Comparison of ENCODE assay signal across 9 cellular contexts in the genomic region with DNA sequence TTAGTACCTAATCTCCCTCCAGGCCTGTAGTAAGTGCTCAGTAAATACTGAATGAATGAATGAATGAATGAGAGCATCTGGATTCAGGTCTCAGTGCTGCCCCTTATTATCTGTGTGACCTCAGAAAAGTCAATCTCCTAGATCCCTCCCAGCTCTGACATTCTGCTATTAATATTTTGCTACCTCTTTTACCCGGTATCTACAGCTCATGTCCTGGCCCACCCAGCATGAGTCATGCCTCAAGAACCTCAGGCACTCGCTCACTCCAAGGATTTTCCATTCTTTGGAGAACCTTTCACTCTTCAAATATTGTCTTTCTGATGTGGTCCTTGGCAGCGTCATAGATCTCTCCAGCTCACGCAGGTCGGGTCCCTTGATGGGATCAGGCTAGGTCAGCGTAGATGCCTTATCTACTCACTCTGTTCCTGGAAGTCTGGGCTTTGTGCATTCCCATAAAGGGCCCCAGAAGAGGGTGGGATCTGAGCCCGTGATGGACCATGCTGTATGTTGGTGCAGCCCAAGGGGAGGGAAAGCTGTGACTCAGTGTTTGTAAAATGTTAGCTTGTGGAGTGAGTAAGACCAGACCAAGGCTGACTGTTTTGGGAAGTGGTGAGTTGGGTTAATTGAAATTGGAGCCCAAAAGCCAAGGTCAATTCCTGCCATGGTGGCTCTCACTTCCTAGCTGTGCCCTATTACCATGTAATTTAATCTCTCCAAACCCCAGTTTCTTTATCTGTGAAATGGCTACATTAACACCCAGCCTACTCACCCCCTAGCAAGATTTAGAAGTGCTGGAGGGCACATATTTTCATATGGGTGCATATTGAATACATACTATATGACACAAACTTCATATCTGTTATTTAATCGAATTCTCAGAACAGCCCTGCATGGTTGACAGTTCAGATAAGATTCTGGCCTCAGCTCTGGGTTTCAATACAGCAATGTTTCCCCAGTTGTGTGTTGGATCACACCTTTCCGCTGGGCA.
A peak's percentile ranks its signal among the peaks of the same experiment; 100 is the strongest.
DNase-seq lines count a peak whose midpoint lies in the region; ATAC-seq and TF ChIP-seq lines count a peak whose summit lies in the region.
"Had no signal": no experiment of that assay in that cellular context is flagged by ENCODE, and none has a peak within 500 bp of the region (broad histone marks: within the 10 kb centered on the region; RNA-seq: fewer than 3 reads in every experiment).

No MANE protein-coding gene starts in this region.

- H3K4me3 ChIP-seq in GM23338 (no peak overlapping the region), left ventricle myocardium inferior (no peak overlapping the region), skeletal muscle satellite cell (ENCODE audit: low read length) (no peak overlapping the region), Karpas-422 (ENCODE audit: low read length) (no peak overlapping the region), prostate gland (no peak overlapping the region)

- H3K4me1 ChIP-seq in GM23338 (ENCODE audit: insufficient read depth) (no peaks in the 10 kb centered on the region), left ventricle myocardium inferior (peaks cover 8% of the 10 kb centered on the region), skeletal muscle satellite cell (ENCODE audit: control insufficient read depth, insufficient read depth, low read length) (peaks cover 38% of the 10 kb centered on the region), Karpas-422 (ENCODE audit: low read length) (no peaks in the 10 kb centered on the region), prostate gland (replicated peaks) (no peaks in the 10 kb centered on the region)

- no peaks in the 10 kb centered on the region for H3K4me1 Mint-ChIP-seq in GM23338
- H3K4me1 Mint-ChIP-seq in activated T-helper 17 cell treated with anti-CD3 and anti-CD28 coated beads, Interleukin-2, amount 50 U/mL, for 72 hours: no peaks in the 10 kb centered on the region

- H3K79me2 ChIP-seq in GM23338 (replicated peaks; ENCODE audit: insufficient read depth): no peaks in the 10 kb centered on the region
- H3K79me2 ChIP-seq in Karpas-422 (ENCODE audit: low read length): no peaks in the 10 kb centered on the region

- H3K9me3 ChIP-seq in left ventricle myocardium inferior (replicated peaks): peaks cover 3% of the 10 kb centered on the region
- no peaks in the 10 kb centered on the region for H3K9me3 ChIP-seq in skeletal muscle satellite cell (replicated peaks; ENCODE audit: low read length)
- H3K9me3 ChIP-seq in Karpas-422 (ENCODE audit: low read length): no peaks in the 10 kb centered on the region
- no peaks in the 10 kb centered on the region for H3K9me3 ChIP-seq in prostate gland

- H3K4me3 Mint-ChIP-seq in GM23338: no peak overlapping the region
- no peak overlapping the region for H3K4me3 Mint-ChIP-seq in activated T-helper 17 cell treated with anti-CD3 and anti-CD28 coated beads, Interleukin-2, amount 50 U/mL, for 72 hours

- no peak for TF ChIP-seq CTCF in GM23338 (conservative IDR thresholded peaks at IDR 0.05; ENCODE audit: low read depth in 2 of 2)
- TF ChIP-seq CTCF in left ventricle myocardium inferior (IDR thresholded peaks at IDR 0.05; ENCODE audit: borderline replicate concordance): no peak
- no peak for TF ChIP-seq CTCF in prostate gland (IDR thresholded peaks at IDR 0.05)

- no peaks in the 10 kb centered on the region for H3K36me3 ChIP-seq in GM23338 (ENCODE audit: insufficient read depth)
- no peaks in the 10 kb centered on the region for H3K36me3 ChIP-seq in left ventricle myocardium inferior
- no peaks in the 10 kb centered on the region for H3K36me3 ChIP-seq in skeletal muscle satellite cell (ENCODE audit: insufficient read depth, low read length)
- no peaks in the 10 kb centered on the region for H3K36me3 ChIP-seq in Karpas-422 (ENCODE audit: insufficient read depth, low read length)
- no peaks in the 10 kb centered on the region for H3K36me3 ChIP-seq in prostate gland

- WGBS in prostate gland: 40% methylated on average over 9 of the region's 9 CpGs

- H3K36me3 Mint-ChIP-seq in GM23338 (ENCODE audit: low read depth): no peaks in the 10 kb centered on the region
- no peaks in the 10 kb centered on the region for H3K36me3 Mint-ChIP-seq in activated T-helper 17 cell treated with anti-CD3 and anti-CD28 coated beads, Interleukin-2, amount 50 U/mL, for 72 hours (ENCODE audit: low read depth)

- H3K9me2 ChIP-seq in GM23338 (ENCODE audit: insufficient read depth): no peaks in the 10 kb centered on the region
- no peaks in the 10 kb centered on the region for H3K9me2 ChIP-seq in Karpas-422 (replicated peaks; ENCODE audit: insufficient read depth, low read length)

- ATAC-seq in GM23338: no peak
- ATAC-seq in activated T-helper 17 cell treated with anti-CD3 and anti-CD28 coated beads, Interleukin-2, amount 50 U/mL, for 72 hours (replicated peaks): peak; percentile 38

- H3K9me3 Mint-ChIP-seq in GM23338: no peaks in the 10 kb centered on the region; the same call in 1 of the 3 replicates
- peaks cover 5% of the 10 kb centered on the region for H3K9me3 Mint-ChIP-seq in activated T-helper 17 cell treated with anti-CD3 and anti-CD28 coated beads, Interleukin-2, amount 50 U/mL, for 72 hours

- H4K20me1 ChIP-seq in GM23338 (replicated peaks; ENCODE audit: insufficient read depth): no peaks in the 10 kb centered on the region
- H4K20me1 ChIP-seq in Karpas-422 (ENCODE audit: insufficient read depth, low read depth, low read length): no peaks in the 10 kb centered on the region

- DNase-seq in GM23338 (ENCODE audit: low spot score): peak; percentile 7
- DNase-seq in left ventricle myocardium inferior: peak; percentile 24
- DNase-seq in Karpas-422: no peak
- DNase-seq in NCI-H2227 (lab: John Stamatoyannopoulos, UW; ENCODE audit: unreplicated experiment): no peak
- no peak for DNase-seq in prostate gland (ENCODE audit: low spot score)
- DNase-seq in GM19240 (ENCODE audit: insufficient read length, low spot score): no peak
- DNase-seq: KG1 had no signal

- TF ChIP-seq POLR2A in prostate gland (IDR thresholded peaks at IDR 0.05): no peak

- H3K27ac ChIP-seq in GM23338 (ENCODE audit: low read depth) (no peak overlapping the region), left ventricle myocardium inferior (replicated peaks) (peak overlapping the region; percentile 51), Karpas-422 (ENCODE audit: low read length) (no peak overlapping the region), prostate gland (no peak overlapping the region)

- H3K4me2 ChIP-seq in GM23338 (no peak overlapping the region), skeletal muscle satellite cell (ENCODE audit: low read length) (peak overlapping the region; percentile 30), Karpas-422 (ENCODE audit: low read depth, low read length, poor library complexity, severe bottlenecking) (no peak overlapping the region)

- no peaks in the 10 kb centered on the region for H3F3A ChIP-seq in GM23338 (replicated peaks; ENCODE audit: low read depth)

- peak overlapping the region; percentile 68 for H3K9ac ChIP-seq in skeletal muscle satellite cell (ENCODE audit: low read depth, low read length)
- no peak overlapping the region for H3K9ac ChIP-seq in Karpas-422 (ENCODE audit: low read length)

- H2AFZ ChIP-seq in GM23338 (no peak overlapping the region), Karpas-422 (ENCODE audit: low read length) (no peak overlapping the region)

- no peaks in the 10 kb centered on the region for H3K27me3 ChIP-seq in GM23338 (ENCODE audit: insufficient read depth)
- no peaks in the 10 kb centered on the region for H3K27me3 ChIP-seq in left ventricle myocardium inferior (ENCODE audit: low read depth)
- H3K27me3 ChIP-seq in skeletal muscle satellite cell (ENCODE audit: control insufficient read depth, insufficient read depth, low read length): no peaks in the 10 kb centered on the region
- H3K27me3 ChIP-seq in Karpas-422 (ENCODE audit: low read length): no peaks in the 10 kb centered on the region
- H3K27me3 ChIP-seq in prostate gland (replicated peaks; ENCODE audit: insufficient read depth): no peaks in the 10 kb centered on the region

- intact Hi-C loops in left ventricle myocardium inferior (cut with micrococcal nuclease): no loop called here
- intact Hi-C loops in prostate gland (cut with DNase I): no loop called here

- no peak overlapping the region for H3K27ac Mint-ChIP-seq in GM23338
- H3K27ac Mint-ChIP-seq in activated T-helper 17 cell treated with anti-CD3 and anti-CD28 coated beads, Interleukin-2, amount 50 U/mL, for 72 hours: no peak overlapping the region

- peaks cover 5% of the 10 kb centered on the region for H3K27me3 Mint-ChIP-seq in GM23338 (ENCODE audit: insufficient read depth, low read depth, poor library complexity)
- H3K27me3 Mint-ChIP-seq in activated T-helper 17 cell treated with anti-CD3 and anti-CD28 coated beads, Interleukin-2, amount 50 U/mL, for 72 hours: peaks cover 30% of the 10 kb centered on the region

TF ChIP-seq in GM23338, 12 proteins besides CTCF, POLR2A, EP300 and RAD21:
- TF ChIP-seq ZNF114 (CRISPR knock-in tag; IDR thresholded peaks at IDR 0.05) (no peak), ZNF331 (CRISPR knock-in tag; IDR thresholded peaks at IDR 0.05; ENCODE audit: low read depth) (no peak), JUNB (IDR thresholded peaks at IDR 0.05; ENCODE audit: unreplicated experiment) (no peak), EZH2phosphoT487 (IDR thresholded peaks at IDR 0.05; ENCODE audit: unreplicated experiment) (no peak)
- TF ChIP-seq, protein P1, sequence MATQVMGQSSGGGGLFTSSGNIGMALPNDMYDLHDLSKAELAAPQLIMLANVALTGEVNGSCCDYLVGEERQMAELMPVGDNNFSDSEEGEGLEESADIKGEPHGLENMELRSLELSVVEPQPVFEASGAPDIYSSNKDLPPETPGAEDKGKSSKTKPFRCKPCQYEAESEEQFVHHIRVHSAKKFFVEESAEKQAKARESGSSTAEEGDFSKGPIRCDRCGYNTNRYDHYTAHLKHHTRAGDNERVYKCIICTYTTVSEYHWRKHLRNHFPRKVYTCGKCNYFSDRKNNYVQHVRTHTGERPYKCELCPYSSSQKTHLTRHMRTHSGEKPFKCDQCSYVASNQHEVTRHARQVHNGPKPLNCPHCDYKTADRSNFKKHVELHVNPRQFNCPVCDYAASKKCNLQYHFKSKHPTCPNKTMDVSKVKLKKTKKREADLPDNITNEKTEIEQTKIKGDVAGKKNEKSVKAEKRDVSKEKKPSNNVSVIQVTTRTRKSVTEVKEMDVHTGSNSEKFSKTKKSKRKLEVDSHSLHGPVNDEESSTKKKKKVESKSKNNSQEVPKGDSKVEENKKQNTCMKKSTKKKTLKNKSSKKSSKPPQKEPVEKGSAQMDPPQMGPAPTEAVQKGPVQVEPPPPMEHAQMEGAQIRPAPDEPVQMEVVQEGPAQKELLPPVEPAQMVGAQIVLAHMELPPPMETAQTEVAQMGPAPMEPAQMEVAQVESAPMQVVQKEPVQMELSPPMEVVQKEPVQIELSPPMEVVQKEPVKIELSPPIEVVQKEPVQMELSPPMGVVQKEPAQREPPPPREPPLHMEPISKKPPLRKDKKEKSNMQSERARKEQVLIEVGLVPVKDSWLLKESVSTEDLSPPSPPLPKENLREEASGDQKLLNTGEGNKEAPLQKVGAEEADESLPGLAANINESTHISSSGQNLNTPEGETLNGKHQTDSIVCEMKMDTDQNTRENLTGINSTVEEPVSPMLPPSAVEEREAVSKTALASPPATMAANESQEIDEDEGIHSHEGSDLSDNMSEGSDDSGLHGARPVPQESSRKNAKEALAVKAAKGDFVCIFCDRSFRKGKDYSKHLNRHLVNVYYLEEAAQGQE (IDR thresholded peaks at IDR 0.05; ENCODE audit: unreplicated experiment): no peak

Comparison
In these comparisons a context has a peak if more than half of its experiments do, and no peak if none do; other contexts are left out.
1. DNase-seq: peak in GM23338 (single experiment) and left ventricle myocardium inferior (single experiment); none in Karpas-422 (single experiment), NCI-H2227 (single experiment), prostate gland (single experiment) and GM19240 (single experiment).